In the genomic region with DNA sequence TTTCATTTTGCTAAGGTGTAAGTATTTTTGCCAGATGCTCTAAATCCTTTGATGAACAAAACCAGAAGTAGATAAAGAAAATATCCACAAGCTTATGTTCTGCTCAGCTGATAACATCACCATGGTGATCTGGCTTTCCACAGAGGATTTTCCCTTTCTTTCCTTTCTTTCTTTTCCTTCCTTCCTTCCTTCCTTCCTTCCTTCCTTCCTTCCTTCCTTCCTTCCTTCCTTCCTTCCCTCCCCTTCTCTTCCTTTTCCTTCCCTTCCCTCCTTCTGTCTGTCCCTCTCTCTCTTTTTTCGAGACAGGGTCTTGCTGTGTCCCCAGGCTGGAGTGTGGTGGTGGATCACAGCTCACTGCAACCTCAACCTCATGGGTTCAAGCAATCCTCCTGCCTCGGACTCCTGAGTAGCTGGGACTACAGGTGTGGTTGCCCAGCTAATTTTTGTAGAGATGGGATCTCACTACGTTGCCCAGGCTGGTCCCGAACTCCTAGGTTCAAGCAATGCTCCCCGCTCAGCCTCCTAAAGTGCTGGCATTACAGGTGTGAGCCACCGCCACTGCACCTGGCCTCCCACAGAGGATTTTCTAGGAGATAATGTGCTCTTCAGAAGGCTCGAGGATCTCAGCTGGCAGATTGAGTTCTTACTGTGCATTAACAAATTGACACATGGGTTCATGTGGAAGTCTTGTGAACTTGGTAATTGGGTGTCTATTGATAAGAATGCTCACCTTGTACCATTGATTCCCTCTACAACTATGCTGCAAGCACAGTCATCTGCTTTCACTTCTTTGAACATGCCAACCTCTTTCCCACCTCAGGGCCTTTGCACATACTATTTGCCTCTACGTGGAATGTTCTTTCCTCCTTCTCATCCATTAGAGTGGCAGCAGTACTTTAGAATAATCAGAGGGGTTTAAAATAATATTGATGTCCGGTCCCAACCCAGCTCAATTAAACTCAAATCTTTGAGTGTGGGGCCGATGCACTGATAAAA, we compare ENCODE assay signal across 11 cellular contexts. TPM values are rescaled to one million over a fixed set of nuclear protein-coding genes. Genes with fewer than 3 reads are reported as not detected.
A peak's percentile ranks its signal among the peaks of the same experiment; 100 is the strongest.
DNase-seq lines count a peak whose midpoint lies in the region; ATAC-seq and TF ChIP-seq lines count a peak whose summit lies in the region.
"Had no signal": no experiment of that assay in that cellular context is flagged by ENCODE, and none has a peak within 500 bp of the region (broad histone marks: within the 10 kb centered on the region; RNA-seq: fewer than 3 reads in every experiment).

No MANE protein-coding gene starts in this region.

- DNase-seq in activated CD4-positive, alpha-beta T cell treated with anti-CD3 and anti-CD28 coated beads for 36 hours: peak; percentile 29
- no peak for DNase-seq in activated CD4-positive, alpha-beta T cell treated with anti-CD3 and anti-CD28 coated beads for 1 hour
- DNase-seq in Karpas-422: no peak
- no peak for DNase-seq in spleen
- no peak for DNase-seq in SIG-M5 treated with dmso at 0.1 percent for 504 hours (lab: John Stamatoyannopoulos, UW; ENCODE audit: unreplicated experiment)
- no peak for DNase-seq in GM13976 (ENCODE audit: low spot score)
- DNase-seq in ureter (ENCODE audit: low spot score): no peak
- DNase-seq: DMS79 treated with DMSO at 0.1 percent for 48 hours, kidney glomerular epithelial cell had no signal

- TF ChIP-seq CTCF in spleen (IDR thresholded peaks at IDR 0.05 in 8 of 11, conservative IDR thresholded peaks at IDR 0.05 in 3 of 11): no peak
- TF ChIP-seq CTCF in GM13976 (IDR thresholded peaks at IDR 0.05; ENCODE audit: borderline replicate concordance, control extremely low read depth, extremely low read depth, insufficient read depth, missing control alignments): no peak

- WGBS in spleen, 5 donors: 76 to 91% (median 84%) methylated on average over 10 of the region's 10 CpGs

- TF ChIP-seq POLR2A in spleen (IDR thresholded peaks at IDR 0.05): no peak

- no peaks in the 10 kb centered on the region for H3K9me2 ChIP-seq in Karpas-422 (replicated peaks; ENCODE audit: insufficient read depth, low read length)

- no peaks in the 10 kb centered on the region for H3K27me3 Mint-ChIP-seq in activated CD4-positive, alpha-beta T cell treated with anti-CD3 and anti-CD28 coated beads for 36 hours
- H3K27me3 Mint-ChIP-seq in activated naive CD8-positive, alpha-beta T cell: no peaks in the 10 kb centered on the region

- peak overlapping the region; percentile 91 for H3K9ac ChIP-seq in Karpas-422 (ENCODE audit: low read length)

- in situ Hi-C loops in GM13976 (cut with MboI; ENCODE audit: low sequenced_read_pairs, unreplicated experiment): no loop called here

- H3K27ac ChIP-seq in Karpas-422 (ENCODE audit: low read length): peak overlapping the region; percentile 98
- peak overlapping the region; percentile 75 to 94 (median 88) for H3K27ac ChIP-seq in spleen
- H3K27ac ChIP-seq: coronary artery had no signal

- H3K27me3 ChIP-seq in Karpas-422 (ENCODE audit: low read length): no peaks in the 10 kb centered on the region
- H3K27me3 ChIP-seq in spleen (replicated peaks in 1 of 7): no peaks in the 10 kb centered on the region

- peak overlapping the region; percentile 100 for H3K27ac Mint-ChIP-seq in activated CD4-positive, alpha-beta T cell treated with anti-CD3 and anti-CD28 coated beads for 36 hours
- peak overlapping the region; percentile 100 for H3K27ac Mint-ChIP-seq in activated naive CD8-positive, alpha-beta T cell

- H3K36me3 ChIP-seq in Karpas-422 (ENCODE audit: insufficient read depth, low read length) (peaks cover 9% of the 10 kb centered on the region; the same call in 1 of the 2 replicates), spleen (no peaks in the 10 kb centered on the region)

- intact Hi-C loops in activated CD4-positive, alpha-beta T cell treated with anti-CD3 and anti-CD28 coated beads for 36 hours (cut with DNase I, micrococcal nuclease): loop anchor here (2.0 to 5.0 kb wide), 3 partner anchors 45 to 712 kb away; partner anchors contain the start of gene UBE2K (in 1 of the 2)
- intact Hi-C loops in spleen (cut with DNase I; ENCODE audit: low total_unique reads): no loop called here

- CTCF ChIA-PET in activated CD4-positive, alpha-beta T cell treated with anti-CD3 and anti-CD28 coated beads for 36 hours (lab: Charles Lee): interaction anchor here (0.7 to 7.4 kb wide), 12 partner anchors 8 to 230 kb away, joined by 3 to 68 read pairs (median 4); no protein-coding TSS in a partner anchor

- H4K20me1 ChIP-seq in Karpas-422 (ENCODE audit: insufficient read depth, low read depth, low read length): no peaks in the 10 kb centered on the region; the same call in 1 of the 2 replicates

- peak overlapping the region; percentile 98 for H3K4me2 ChIP-seq in Karpas-422 (ENCODE audit: low read depth, low read length, poor library complexity, severe bottlenecking)

- H3K4me3 ChIP-seq in Karpas-422 (ENCODE audit: low read length) (peak overlapping the region; percentile 87), spleen (peak overlapping the region in 7 of 8 donors; percentile 18 to 79 (median 56))
- H3K4me3 ChIP-seq: coronary artery had no signal

- H3K4me1 Mint-ChIP-seq in activated CD4-positive, alpha-beta T cell treated with anti-CD3 and anti-CD28 coated beads for 36 hours: peaks cover 58% of the 10 kb centered on the region
- H3K4me1 Mint-ChIP-seq in activated naive CD8-positive, alpha-beta T cell (ENCODE audit: low read depth): peaks cover 54% of the 10 kb centered on the region

- peaks cover 36% of the 10 kb centered on the region for H3K36me3 Mint-ChIP-seq in activated CD4-positive, alpha-beta T cell treated with anti-CD3 and anti-CD28 coated beads for 36 hours (ENCODE audit: low read depth)
- peaks cover 17% of the 10 kb centered on the region for H3K36me3 Mint-ChIP-seq in activated naive CD8-positive, alpha-beta T cell

- ATAC-seq in activated CD4-positive, alpha-beta T cell treated with anti-CD3 and anti-CD28 coated beads for 36 hours: no peak

- no peaks in the 10 kb centered on the region for H3K9me3 Mint-ChIP-seq in activated CD4-positive, alpha-beta T cell treated with anti-CD3 and anti-CD28 coated beads for 36 hours (ENCODE audit: low read depth)
- H3K9me3 Mint-ChIP-seq in activated naive CD8-positive, alpha-beta T cell (ENCODE audit: low read depth): no peaks in the 10 kb centered on the region

- H3K4me3 Mint-ChIP-seq in activated CD4-positive, alpha-beta T cell treated with anti-CD3 and anti-CD28 coated beads for 36 hours: peak overlapping the region; percentile 98
- H3K4me3 Mint-ChIP-seq in activated naive CD8-positive, alpha-beta T cell: peak overlapping the region; percentile 99

- peaks cover 78% of the 10 kb centered on the region for H3K4me1 ChIP-seq in Karpas-422 (ENCODE audit: low read length)
- H3K4me1 ChIP-seq in spleen: peaks cover 3 to 96% (median 43%) of the 10 kb centered on the region in 6 donors

- no peaks in the 10 kb centered on the region for H3K9me3 ChIP-seq in Karpas-422 (ENCODE audit: low read length)
- no peaks in the 10 kb centered on the region for H3K9me3 ChIP-seq in spleen

- H3K79me2 ChIP-seq in Karpas-422 (ENCODE audit: low read length): peaks cover 39% of the 10 kb centered on the region

- peak overlapping the region; percentile 58; the same call in 1 of the 2 replicates for H2AFZ ChIP-seq in Karpas-422 (ENCODE audit: low read length)

- POLR2A ChIA-PET in activated CD4-positive, alpha-beta T cell treated with anti-CD3 and anti-CD28 coated beads for 36 hours (lab: Charles Lee): interaction anchor here (0.6 to 1.7 kb wide), 9 partner anchors 10 to 121 kb away, joined by 3 to 32 read pairs (median 4); no protein-coding TSS in a partner anchor

RNA-seq across cellular contexts. Expression of gene RHOH, which starts 1.4 kb away (rescaled TPM):
- total RNA-seq in activated CD4-positive, alpha-beta T cell treated with anti-CD3 and anti-CD28 coated beads for 36 hours: 10 to 100 TPM; 74.7 to 83.6 TPM
- 39.5 and 68.4 TPM in 2 replicates for total RNA-seq in Karpas-422 (2014; rRNA removed; shearing (Covaris generic); ENCODE audit: low replicate concordance)
- total RNA-seq in spleen (100 to 1,000 TPM in 1 of 7 donors, 10 to 100 TPM in 6; 51.4 to 100 (median 72.0) TPM), ureter (7.7 TPM)
- polyA plus RNA-seq in spleen: 100 to 1,000 TPM in 1 of 3 donors, 10 to 100 TPM in 2; 70.3 to 112 (median 76.6) TPM
